8 cellular contexts compared by ENCODE assay signal in genomic region chr4:129093173-129093974, GRCh38. TPM values are rescaled to one million over a fixed set of nuclear protein-coding genes. Genes with fewer than 3 reads are reported as not detected.
DNase-seq lines count a peak whose midpoint lies in the region; ATAC-seq lines count a peak whose summit lies in the region.

SCLT1 (minus strand) TSS chr4:129093539; CDS start chr4:129093103, 436 bp downstream.

- peak within 1 kb of the TSS; percentile 75 to 91 (median 86) for H3K4me3 ChIP-seq in BLaER1 treated with 17β-estradiol and CSF1 and Interleukin-3, amounts not matched to agents 10 nM and 100 nM

- H3K27me3 ChIP-seq in BLaER1 treated with 17β-estradiol and CSF1 and Interleukin-3, amounts not matched to agents 10 nM and 100 nM = no peaks in the 10 kb centered on the region

- H3K27ac ChIP-seq in BLaER1 treated with 17β-estradiol and CSF1 and Interleukin-3, amounts not matched to agents 10 nM and 100 nM = peak within 1 kb of the TSS; percentile 85 to 97 (median 88)

- peak within 1 kb of the TSS; percentile 80 to 96 (median 88) for H3K4me2 ChIP-seq in BLaER1 treated with 17β-estradiol and CSF1 and Interleukin-3, amounts not matched to agents 10 nM and 100 nM

- DNase-seq in NCI-H748 (lab: John Stamatoyannopoulos, UW; ENCODE audit: unreplicated experiment) (peak; percentile 97), dedifferentiated amniotic fluid mesenchymal stem cell (ENCODE audit: extremely low spot score) (peak; percentile 97), left lobe of liver (ENCODE audit: low spot score) (peak; percentile 99)
- peak; percentile 93 for DNase-seq in activated CD4-positive, alpha-beta T cell treated with anti-CD3 and anti-CD28 coated beads, Interleukin-2, amount 50 U/mL, for 1 hour
- DNase-seq in stimulated activated CD4-positive, alpha-beta T cell treated with anti-CD3 and anti-CD28 coated beads, Interleukin-2, amount 100 ng/mL, for 4 hours (ENCODE audit: low read depth) = peak; percentile 92

- H3K9me3 ChIP-seq in BLaER1 treated with 17β-estradiol and CSF1 and Interleukin-3, amounts not matched to agents 10 nM and 100 nM (replicated peaks in 1 of 11) = no peaks in the 10 kb centered on the region

- peak within 1 kb of the TSS; percentile 85 to 95 (median 91) for H3K9ac ChIP-seq in BLaER1 treated with 17β-estradiol and CSF1 and Interleukin-3, amounts not matched to agents 10 nM and 100 nM

- peaks cover 0 to 12% (median 0%) of the 10 kb centered on the region in 11 experiments; a peak in 4 of 22 replicates for H4K20me1 ChIP-seq in BLaER1 treated with 17β-estradiol and CSF1 and Interleukin-3, amounts not matched to agents 10 nM and 100 nM

- ATAC-seq in GM19351 (IDR thresholded peaks at IDR 0.05; ENCODE audit: unreplicated experiment) (peak; percentile 85), HG03521 (IDR thresholded peaks at IDR 0.05; ENCODE audit: unreplicated experiment) (peak; percentile 93), left lobe of liver (peak; percentile 94)

- H3K4me1 ChIP-seq in BLaER1 treated with 17β-estradiol and CSF1 and Interleukin-3, amounts not matched to agents 10 nM and 100 nM = peaks cover 22 to 57% (median 37%) of the 10 kb centered on the region in 10 experiments

- H3K36me3 ChIP-seq in BLaER1 treated with 17β-estradiol and CSF1 and Interleukin-3, amounts not matched to agents 10 nM and 100 nM = peaks cover 0 to 5% (median 0%) of the 10 kb centered on the region in 11 experiments; a peak in 2 of 22 replicates

RNA-seq across cellular contexts. Expression of gene SCLT1, which starts in this region (rescaled TPM):
- 2.5 TPM for total RNA-seq in left lobe of liver

Comparison
In these comparisons a context has a peak if more than half of its experiments do, and no peak if none do; other contexts are left out.
1. Peak in every context shown above with its lines: DNase-seq, ATAC-seq, H3K4me3 ChIP-seq and H3K27ac ChIP-seq.